8 cellular contexts compared by ENCODE assay signal in genomic region chr2:241609859-241610793, GRCh38. TPM values are rescaled to one million over a fixed set of nuclear protein-coding genes. Genes with fewer than 3 reads are reported as not detected.
DNase-seq lines count a peak whose midpoint lies in the region; FAIRE-seq and TF ChIP-seq lines count a peak whose summit lies in the region.

No MANE protein-coding gene starts in this region.

- no peaks in the 10 kb centered on the region for H3F3A ChIP-seq in MM.1S (ENCODE audit: insufficient read depth, low read length)

- FAIRE-seq in H54 (lab: Jason Lieb, UNC) (no peak), bronchial epithelial cell (lab: Jason Lieb, UNC) (no peak)

- peak overlapping the region; percentile 52; the same call in 1 of the 2 replicates for H3K4me2 ChIP-seq in MM.1S (ENCODE audit: low read depth, low read length)

- peak; percentile 89 for DNase-seq in ELR (ENCODE audit: low read depth)
- peak; percentile 62 for DNase-seq in H54 (ENCODE audit: insufficient read length, low spot score)
- peak; percentile 63 for DNase-seq in MM.1S
- peak; percentile 72 for DNase-seq in bronchial epithelial cell (ENCODE audit: low read depth)
- DNase-seq in inferior parietal cortex (ENCODE audit: extremely low spot score) = peak; percentile 48
- DNase-seq in spleen = peak; percentile 96
- no peak for DNase-seq in RKO (ENCODE audit: low spot score)

- intact Hi-C loops in spleen (cut with DNase I; ENCODE audit: low total_unique reads) = loop anchor here (5.0 kb wide), 1 partner anchor 253 kb away; the partner anchor contains the start of gene FARP2

- peaks cover 16% of the 10 kb centered on the region for H3K79me2 ChIP-seq in MM.1S (ENCODE audit: low read length)

- no peaks in the 10 kb centered on the region for H3K9me2 ChIP-seq in MM.1S (replicated peaks; ENCODE audit: insufficient read depth, low read length)

- H3K9me3 ChIP-seq in MM.1S (replicated peaks; ENCODE audit: insufficient read depth, low read length) = no peaks in the 10 kb centered on the region
- no peaks in the 10 kb centered on the region for H3K9me3 ChIP-seq in spleen

- no peaks in the 10 kb centered on the region for H3K4me1 ChIP-seq in MM.1S (ENCODE audit: low read length)
- peaks cover 4 to 33% (median 23%) of the 10 kb centered on the region in 6 donors for H3K4me1 ChIP-seq in spleen

- H4K20me1 ChIP-seq in MM.1S (ENCODE audit: insufficient read depth, low read length) = no peaks in the 10 kb centered on the region

- TF ChIP-seq CTCF in MM.1S (IDR thresholded peaks at IDR 0.05; ENCODE audit: low read length) (peak; percentile 38), WI38 (IDR thresholded peaks at IDR 0.05; ENCODE audit: low read depth, low read length) (peak; percentile 48), bronchial epithelial cell (IDR thresholded peaks at IDR 0.05; ENCODE audit: insufficient read depth, low read length, severe bottlenecking) (peak; percentile 52), spleen (IDR thresholded peaks at IDR 0.05 in 8 of 11, conservative IDR thresholded peaks at IDR 0.05 in 3 of 11) (peak; percentile 22 to 89 (median 80))

- no peak overlapping the region for H3K27ac ChIP-seq in MM.1S (ENCODE audit: low read length)
- H3K27ac ChIP-seq in spleen = peak overlapping the region in 7 of 8 donors; percentile 46 to 79 (median 65)

- H3K9ac ChIP-seq in MM.1S (ENCODE audit: low read length) = no peak overlapping the region

- H3K4me3 ChIP-seq in MM.1S (ENCODE audit: low read length) = peak overlapping the region; percentile 27; the same call in 1 of the 2 replicates
- H3K4me3 ChIP-seq in WI38 (ENCODE audit: low read depth, low read length) = peak overlapping the region; percentile 44
- peak overlapping the region; percentile 42 for H3K4me3 ChIP-seq in bronchial epithelial cell (ENCODE audit: low read depth, low read length)
- peak overlapping the region; percentile 43 to 72 (median 50) for H3K4me3 ChIP-seq in spleen

- WGBS in spleen, 5 donors = 8 to 9% (median 8%) methylated on average over 33 to 76 of the region's 76 CpGs

- H3K36me3 ChIP-seq in MM.1S (replicated peaks; ENCODE audit: insufficient read depth, low read length) (no peaks in the 10 kb centered on the region), bronchial epithelial cell (ENCODE audit: control insufficient read depth, insufficient read depth, low read length) (peaks cover 12% of the 10 kb centered on the region), spleen (peaks cover 0 to 37% (median 12%) of the 10 kb centered on the region in 6 donors)

- peak; percentile 31; the same call in 1 of the 2 replicates for TF ChIP-seq POLR2A in H54 (IDR thresholded peaks at IDR 0.05; ENCODE audit: low read depth, low read length)
- TF ChIP-seq POLR2A in spleen (IDR thresholded peaks at IDR 0.05) = no peak

- no peak overlapping the region for H2AFZ ChIP-seq in MM.1S (ENCODE audit: low read length)

- no peaks in the 10 kb centered on the region for H3K27me3 ChIP-seq in MM.1S (replicated peaks; ENCODE audit: insufficient read depth, low read length)
- no peaks in the 10 kb centered on the region for H3K27me3 ChIP-seq in bronchial epithelial cell (ENCODE audit: control insufficient read depth, insufficient read depth, low read length)
- H3K27me3 ChIP-seq in spleen (replicated peaks in 1 of 7) = no peaks in the 10 kb centered on the region

RNA-seq across cellular contexts. Expression of gene THAP4, which starts 26.8 kb away (rescaled TPM):
- total RNA-seq in bronchial epithelial cell (50.2 and 54.8 TPM in 2 replicates), spleen (10 to 100 TPM; 23.5 to 31.5 (median 28.8) TPM)
- 10 to 100 TPM; 21.0 to 27.7 (median 23.5) TPM for polyA plus RNA-seq in spleen

RNA-seq across cellular contexts. Expression of gene ATG4B, which starts 27.4 kb away (rescaled TPM):
- total RNA-seq in bronchial epithelial cell = 51.3 and 66.6 TPM in 2 replicates
- total RNA-seq in spleen = 100 to 1,000 TPM in 3 of 7 donors, 10 to 100 TPM in 4; 80.0 to 114 (median 97.2) TPM
- polyA plus RNA-seq in spleen = 10 to 100 TPM; 31.1 to 74.5 (median 44.6) TPM

RNA-seq across cellular contexts. Expression of gene BOK, which starts 51.6 kb away (rescaled TPM):
- 18.4 and 19.5 TPM in 2 replicates for total RNA-seq in bronchial epithelial cell
- total RNA-seq in spleen = 10 to 100 TPM in 4 of 7 donors, 1 to 10 TPM in 3; 6.5 to 19.4 (median 13.0) TPM
- polyA plus RNA-seq in spleen = 1 to 10 TPM; 3.0 to 7.2 (median 4.5) TPM
